Comparison of ENCODE assay signal across 22 cellular contexts in genomic region chr11:2434008-2434407, GRCh38. TPM values are rescaled to one million over a fixed set of nuclear protein-coding genes. Genes with fewer than 3 reads are reported as not detected.
DNase-seq lines count a peak whose midpoint lies in the region; ATAC-seq, FAIRE-seq and TF ChIP-seq lines count a peak whose summit lies in the region.
"Had no signal": no experiment of that assay in that cellular context is flagged by ENCODE, and none has a peak within 500 bp of the region (broad histone marks: within the 10 kb centered on the region; RNA-seq: fewer than 3 reads in every experiment).

No MANE protein-coding gene starts in this region.

- TF ChIP-seq CTCF in HEK293 (tag by site-specific recombination; IDR thresholded peaks at IDR 0.05) = no peak
- no peak for TF ChIP-seq CTCF in activated B cell treated with CpG ODN at 0.5 μM for 24 hours (IDR thresholded peaks at IDR 0.05)
- TF ChIP-seq CTCF in mucosa of descending colon (IDR thresholded peaks at IDR 0.05) = no peak
- TF ChIP-seq CTCF in gastroesophageal sphincter (IDR thresholded peaks at IDR 0.05) = no peak

- H3K36me3 ChIP-seq in HEK293 (ENCODE audit: control insufficient read depth in 2 of 2, insufficient read depth in 1 of 2, low read length in 2 of 2) (no peaks in the 10 kb centered on the region), mucosa of descending colon (ENCODE audit: low read depth) (no peaks in the 10 kb centered on the region), gastroesophageal sphincter (no peaks in the 10 kb centered on the region)
- H3K36me3 ChIP-seq: Peyer's patch had no signal

- H3K4me1 Mint-ChIP-seq in activated B cell treated with CpG ODN at 0.5 μM for 24 hours = no peaks in the 10 kb centered on the region
- H3K4me1 Mint-ChIP-seq: CD8-positive, alpha-beta memory T cell had no signal

- DNase-seq in activated B cell treated with CpG ODN at 0.5 μM for 24 hours = peak; percentile 3
- peak in 1 of 3 donors; percentile 16 for DNase-seq in mucosa of descending colon
- no peak for DNase-seq in urothelium cell line (ENCODE audit: low spot score)
- DNase-seq in mucosa of gallbladder (ENCODE audit: low spot score) = no peak
- DNase-seq: ACHN; C1 segment of cervical spinal cord; HCEC 1CT; KG1; MV-4-11; NCI-H1694 treated with DMSO at 0.1 percent for 48 hours; NCI-H2107; NCI-H510A; NCI-H748 treated with DMSO at 0.1 percent for 48 hours; NK-92 treated with Interleukin-12 subunit alpha and Interleukin-12 subunit beta, amount 100 ng/mL, for 24 hours; SHP77 had no signal

- H3K4me1 ChIP-seq in HEK293 (ENCODE audit: control insufficient read depth, insufficient read depth, low read length) (no peaks in the 10 kb centered on the region), mucosa of descending colon (ENCODE audit: low read depth) (no peaks in the 10 kb centered on the region), gastroesophageal sphincter (no peaks in the 10 kb centered on the region)
- H3K4me1 ChIP-seq: Peyer's patch had no signal

- no peaks in the 10 kb centered on the region for H3K27me3 Mint-ChIP-seq in activated B cell treated with CpG ODN at 0.5 μM for 24 hours

- H3K36me3 Mint-ChIP-seq in activated B cell treated with CpG ODN at 0.5 μM for 24 hours (ENCODE audit: low read depth) = no peaks in the 10 kb centered on the region
- H3K36me3 Mint-ChIP-seq: CD8-positive, alpha-beta memory T cell had no signal

- H3K27me3 ChIP-seq in gastroesophageal sphincter = peaks cover 35% of the 10 kb centered on the region
- H3K27me3 ChIP-seq: Peyer's patch had no signal

- no peak for ATAC-seq in activated B cell treated with CpG ODN at 0.5 μM for 24 hours (ENCODE audit: low read depth)
- ATAC-seq in mucosa of descending colon = peak; percentile 9
- ATAC-seq in gastroesophageal sphincter = no peak
- no peak for ATAC-seq in GM19035 (IDR thresholded peaks at IDR 0.05; ENCODE audit: unreplicated experiment)

- POLR2A ChIA-PET in HEK293 (lab: Yijun Ruan, JAX) = no interaction called here
- POLR2A ChIA-PET in activated B cell treated with CpG ODN at 0.5 μM for 24 hours (lab: Charles Lee) = no interaction called here

- H3K27ac ChIP-seq in HEK293 (ENCODE audit: extremely low read depth, low read depth, low read length) (no peak overlapping the region), gastroesophageal sphincter (no peak overlapping the region)
- H3K27ac ChIP-seq: Peyer's patch, SK-N-MC had no signal

- no peak overlapping the region for H3K27ac Mint-ChIP-seq in activated B cell treated with CpG ODN at 0.5 μM for 24 hours
- H3K27ac Mint-ChIP-seq: CD8-positive, alpha-beta memory T cell had no signal

- H3K9me3 Mint-ChIP-seq in activated B cell treated with CpG ODN at 0.5 μM for 24 hours = no peaks in the 10 kb centered on the region
- H3K9me3 Mint-ChIP-seq: CD8-positive, alpha-beta memory T cell had no signal

- H3K4me3 Mint-ChIP-seq in activated B cell treated with CpG ODN at 0.5 μM for 24 hours = no peak overlapping the region
- H3K4me3 Mint-ChIP-seq: CD8-positive, alpha-beta memory T cell had no signal

- no peak overlapping the region for H3K4me3 ChIP-seq in HEK293 (ENCODE audit: low read depth, low read length)
- H3K4me3 ChIP-seq in mucosa of descending colon = no peak overlapping the region
- no peak overlapping the region for H3K4me3 ChIP-seq in gastroesophageal sphincter
- H3K4me3 ChIP-seq: Peyer's patch, SK-N-MC had no signal

- TF ChIP-seq EP300 in gastroesophageal sphincter (IDR thresholded peaks at IDR 0.05) = no peak

- H3K9me3 ChIP-seq in HEK293 (ENCODE audit: control insufficient read depth, insufficient read depth, low read depth, low read length) (no peaks in the 10 kb centered on the region), mucosa of descending colon (no peaks in the 10 kb centered on the region), gastroesophageal sphincter (no peaks in the 10 kb centered on the region)
- H3K9me3 ChIP-seq: Peyer's patch had no signal

- peak; percentile 77 for FAIRE-seq in urothelium cell line (lab: Jason Lieb, UNC)
- FAIRE-seq: D721Med had no signal

- WGBS in gastroesophageal sphincter (ENCODE audit: low coverage in 1 of 2), 2 donors = 84 to 96% methylated on average over 6 to 7 of the region's 8 CpGs

- TF ChIP-seq POLR2A in gastroesophageal sphincter (IDR thresholded peaks at IDR 0.05) = no peak

- CTCF ChIA-PET in HEK293 (lab: Yijun Ruan, JAX) = no interaction called here
- CTCF ChIA-PET in activated B cell treated with CpG ODN at 0.5 μM for 24 hours (lab: Charles Lee) = no interaction called here

- intact Hi-C loops in activated B cell treated with CpG ODN at 0.5 μM for 24 hours (cut with micrococcal nuclease) (no loop called here), mucosa of descending colon (cut with DNase I, micrococcal nuclease) (no loop called here)

TF ChIP-seq in HEK293, 187 proteins besides CTCF, POLR2A, EP300 and RAD21:
- TF ChIP-seq ZNF707 (tag by site-specific recombination; IDR thresholded peaks at IDR 0.05) (no peak), EGR2 (tag by site-specific recombination; IDR thresholded peaks at IDR 0.05; ENCODE audit: low read depth) (0 out of 2 replicates have a peak, but pooled peaks have one; percentile 4)

RNA-seq across cellular contexts. Expression of gene TRPM5, which starts 10.3 kb away (rescaled TPM):
- total RNA-seq in activated B cell treated with CpG ODN at 0.5 μM for 24 hours = not detected in 2 replicates
- total RNA-seq in mucosa of descending colon = 1 to 10 TPM; 2.2 to 3.7 (median 2.5) TPM
- total RNA-seq in gastroesophageal sphincter = not detected
- total RNA-seq in mucosa of gallbladder = 4.4 TPM
- total RNA-seq: CD8-positive, alpha-beta memory T cell had no signal

RNA-seq across cellular contexts. Expression of gene KCNQ1, which starts 10.8 kb away (rescaled TPM):
- total RNA-seq in activated B cell treated with CpG ODN at 0.5 μM for 24 hours (6.5 and 8.6 TPM in 2 replicates), mucosa of descending colon (10 to 100 TPM; 15.5 to 44.7 (median 37.4) TPM), gastroesophageal sphincter (10 to 100 TPM in 1 of 4 donors, 1 to 10 TPM in 3; 2.6 to 12.7 (median 4.9) TPM), mucosa of gallbladder (96.4 TPM)

RNA-seq across cellular contexts. Expression of gene TSSC4, which starts 33.5 kb away (rescaled TPM):
- total RNA-seq in activated B cell treated with CpG ODN at 0.5 μM for 24 hours = 59.4 and 59.7 TPM in 2 replicates
- 10 to 100 TPM; 33.9 to 58.8 (median 39.2) TPM for total RNA-seq in mucosa of descending colon
- total RNA-seq in gastroesophageal sphincter = 10 to 100 TPM; 54.8 to 70.2 (median 66.3) TPM
- total RNA-seq in mucosa of gallbladder = 50.5 TPM

RNA-seq across cellular contexts. Expression of gene CD81, which starts 56.9 kb away (rescaled TPM):
- total RNA-seq in activated B cell treated with CpG ODN at 0.5 μM for 24 hours = 130 and 132 TPM in 2 replicates
- 100 to 1,000 TPM in 2 of 3 donors, 10 to 100 TPM in 1; 98.7 to 551 (median 186) TPM for total RNA-seq in mucosa of descending colon
- 100 to 1,000 TPM; 327 to 576 (median 541) TPM for total RNA-seq in gastroesophageal sphincter
- total RNA-seq in mucosa of gallbladder = 746 TPM
